3 cellular contexts compared by ENCODE assay signal in the genomic region with DNA sequence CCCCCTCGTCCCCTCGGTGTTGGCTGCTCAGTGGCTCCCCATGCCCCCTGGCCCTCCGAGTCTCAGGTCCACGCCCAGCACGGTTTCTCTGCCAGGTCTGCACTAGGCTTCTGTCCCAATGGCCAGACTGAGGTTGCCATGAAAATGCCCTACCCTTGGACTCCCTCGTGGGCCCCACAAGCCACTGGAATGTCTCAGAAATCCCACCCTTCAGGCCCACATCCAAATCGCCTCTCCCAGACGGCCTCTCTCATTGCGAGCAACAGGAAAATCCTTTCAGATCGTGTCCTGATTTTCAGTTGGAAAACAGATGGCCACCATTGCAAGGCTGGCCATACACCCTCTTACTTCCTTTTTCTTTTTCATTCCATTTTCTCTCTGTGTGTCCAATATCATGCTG.
TF ChIP-seq lines count a peak whose summit lies in the region.

No MANE protein-coding gene starts in this region.

TF ChIP-seq in SK-N-SH, 30 proteins besides CTCF, POLR2A, EP300 and RAD21:
- TF ChIP-seq, protein P1, sequence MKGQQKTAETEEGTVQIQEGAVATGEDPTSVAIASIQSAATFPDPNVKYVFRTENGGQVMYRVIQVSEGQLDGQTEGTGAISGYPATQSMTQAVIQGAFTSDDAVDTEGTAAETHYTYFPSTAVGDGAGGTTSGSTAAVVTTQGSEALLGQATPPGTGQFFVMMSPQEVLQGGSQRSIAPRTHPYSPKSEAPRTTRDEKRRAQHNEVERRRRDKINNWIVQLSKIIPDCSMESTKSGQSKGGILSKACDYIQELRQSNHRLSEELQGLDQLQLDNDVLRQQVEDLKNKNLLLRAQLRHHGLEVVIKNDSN (IDR thresholded peaks at IDR 0.05; ENCODE audit: borderline replicate concordance, low read depth), result no peak
- TF ChIP-seq FOXM1 (IDR thresholded peaks at IDR 0.05; ENCODE audit: low read depth) (no peak), GABPA (IDR thresholded peaks at IDR 0.05; ENCODE audit: low read depth) (no peak), MEF2A (IDR thresholded peaks at IDR 0.05; ENCODE audit: borderline replicate concordance, low read depth) (no peak), POLR2AphosphoS5 (IDR thresholded peaks at IDR 0.05; ENCODE audit: low read depth, low read length) (no peak), RXRA (IDR thresholded peaks at IDR 0.05; ENCODE audit: borderline replicate concordance, low read depth) (no peak), RFX5 (IDR thresholded peaks at IDR 0.05; ENCODE audit: low read length) (no peak)

TF ChIP-seq in SK-N-SH treated with all-trans-retinoic acid at 6 μM for 48 hours, 23 proteins besides CTCF, POLR2A, EP300 and RAD21 (continued from another document):
- TF ChIP-seq ZNF565 (CRISPR knock-in tag; conservative IDR thresholded peaks at IDR 0.05; ENCODE audit: low read depth), result no peak
- no peak for TF ChIP-seq ZFP30 (CRISPR knock-in tag; IDR thresholded peaks at IDR 0.05)
- no peak for TF ChIP-seq SNAI2 (CRISPR knock-in tag; IDR thresholded peaks at IDR 0.05)
- TF ChIP-seq CSDC2 (CRISPR knock-in tag; IDR thresholded peaks at IDR 0.05), result no peak
- no peak for TF ChIP-seq ISL1 (CRISPR knock-in tag; IDR thresholded peaks at IDR 0.05)
- TF ChIP-seq TCF4 (CRISPR knock-in tag; IDR thresholded peaks at IDR 0.05; ENCODE audit: borderline replicate concordance), result no peak
- TF ChIP-seq, protein P2, sequence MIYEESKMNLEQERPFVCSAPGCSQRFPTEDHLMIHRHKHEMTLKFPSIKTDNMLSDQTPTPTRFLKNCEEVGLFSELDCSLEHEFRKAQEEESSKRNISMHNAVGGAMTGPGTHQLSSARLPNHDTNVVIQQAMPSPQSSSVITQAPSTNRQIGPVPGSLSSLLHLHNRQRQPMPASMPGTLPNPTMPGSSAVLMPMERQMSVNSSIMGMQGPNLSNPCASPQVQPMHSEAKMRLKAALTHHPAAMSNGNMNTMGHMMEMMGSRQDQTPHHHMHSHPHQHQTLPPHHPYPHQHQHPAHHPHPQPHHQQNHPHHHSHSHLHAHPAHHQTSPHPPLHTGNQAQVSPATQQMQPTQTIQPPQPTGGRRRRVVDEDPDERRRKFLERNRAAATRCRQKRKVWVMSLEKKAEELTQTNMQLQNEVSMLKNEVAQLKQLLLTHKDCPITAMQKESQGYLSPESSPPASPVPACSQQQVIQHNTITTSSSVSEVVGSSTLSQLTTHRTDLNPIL (CRISPR knock-in tag; IDR thresholded peaks at IDR 0.05; ENCODE audit: low read depth), result no peak
- TF ChIP-seq, protein P3, sequence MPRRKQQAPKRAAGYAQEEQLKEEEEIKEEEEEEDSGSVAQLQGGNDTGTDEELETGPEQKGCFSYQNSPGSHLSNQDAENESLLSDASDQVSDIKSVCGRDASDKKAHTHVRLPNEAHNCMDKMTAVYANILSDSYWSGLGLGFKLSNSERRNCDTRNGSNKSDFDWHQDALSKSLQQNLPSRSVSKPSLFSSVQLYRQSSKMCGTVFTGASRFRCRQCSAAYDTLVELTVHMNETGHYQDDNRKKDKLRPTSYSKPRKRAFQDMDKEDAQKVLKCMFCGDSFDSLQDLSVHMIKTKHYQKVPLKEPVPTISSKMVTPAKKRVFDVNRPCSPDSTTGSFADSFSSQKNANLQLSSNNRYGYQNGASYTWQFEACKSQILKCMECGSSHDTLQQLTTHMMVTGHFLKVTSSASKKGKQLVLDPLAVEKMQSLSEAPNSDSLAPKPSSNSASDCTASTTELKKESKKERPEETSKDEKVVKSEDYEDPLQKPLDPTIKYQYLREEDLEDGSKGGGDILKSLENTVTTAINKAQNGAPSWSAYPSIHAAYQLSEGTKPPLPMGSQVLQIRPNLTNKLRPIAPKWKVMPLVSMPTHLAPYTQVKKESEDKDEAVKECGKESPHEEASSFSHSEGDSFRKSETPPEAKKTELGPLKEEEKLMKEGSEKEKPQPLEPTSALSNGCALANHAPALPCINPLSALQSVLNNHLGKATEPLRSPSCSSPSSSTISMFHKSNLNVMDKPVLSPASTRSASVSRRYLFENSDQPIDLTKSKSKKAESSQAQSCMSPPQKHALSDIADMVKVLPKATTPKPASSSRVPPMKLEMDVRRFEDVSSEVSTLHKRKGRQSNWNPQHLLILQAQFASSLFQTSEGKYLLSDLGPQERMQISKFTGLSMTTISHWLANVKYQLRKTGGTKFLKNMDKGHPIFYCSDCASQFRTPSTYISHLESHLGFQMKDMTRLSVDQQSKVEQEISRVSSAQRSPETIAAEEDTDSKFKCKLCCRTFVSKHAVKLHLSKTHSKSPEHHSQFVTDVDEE (CRISPR knock-in tag; IDR thresholded peaks at IDR 0.05), result no peak
- TF ChIP-seq ZNF8 (CRISPR knock-in tag; IDR thresholded peaks at IDR 0.05), result no peak
- no peak for TF ChIP-seq BACH2 (CRISPR knock-in tag; IDR thresholded peaks at IDR 0.05; ENCODE audit: borderline replicate concordance)
- no peak for TF ChIP-seq TOX (CRISPR knock-in tag; IDR thresholded peaks at IDR 0.05; ENCODE audit: borderline replicate concordance)
- TF ChIP-seq RARB (CRISPR knock-in tag; IDR thresholded peaks at IDR 0.05), result no peak

TF ChIP-seq in K562, 482 proteins besides CTCF, POLR2A, EP300 and RAD21:
- TF ChIP-seq, protein P4, sequence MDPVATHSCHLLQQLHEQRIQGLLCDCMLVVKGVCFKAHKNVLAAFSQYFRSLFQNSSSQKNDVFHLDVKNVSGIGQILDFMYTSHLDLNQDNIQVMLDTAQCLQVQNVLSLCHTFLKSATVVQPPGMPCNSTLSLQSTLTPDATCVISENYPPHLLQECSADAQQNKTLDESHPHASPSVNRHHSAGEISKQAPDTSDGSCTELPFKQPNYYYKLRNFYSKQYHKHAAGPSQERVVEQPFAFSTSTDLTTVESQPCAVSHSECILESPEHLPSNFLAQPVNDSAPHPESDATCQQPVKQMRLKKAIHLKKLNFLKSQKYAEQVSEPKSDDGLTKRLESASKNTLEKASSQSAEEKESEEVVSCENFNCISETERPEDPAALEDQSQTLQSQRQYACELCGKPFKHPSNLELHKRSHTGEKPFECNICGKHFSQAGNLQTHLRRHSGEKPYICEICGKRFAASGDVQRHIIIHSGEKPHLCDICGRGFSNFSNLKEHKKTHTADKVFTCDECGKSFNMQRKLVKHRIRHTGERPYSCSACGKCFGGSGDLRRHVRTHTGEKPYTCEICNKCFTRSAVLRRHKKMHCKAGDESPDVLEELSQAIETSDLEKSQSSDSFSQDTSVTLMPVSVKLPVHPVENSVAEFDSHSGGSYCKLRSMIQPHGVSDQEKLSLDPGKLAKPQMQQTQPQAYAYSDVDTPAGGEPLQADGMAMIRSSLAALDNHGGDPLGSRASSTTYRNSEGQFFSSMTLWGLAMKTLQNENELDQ (CRISPR knock-in tag; IDR thresholded peaks at IDR 0.05; ENCODE audit: borderline replicate concordance), result no peak
- TF ChIP-seq MTA1 (IDR thresholded peaks at IDR 0.05; ENCODE audit: borderline replicate concordance) (no peak), ETV6 (IDR thresholded peaks at IDR 0.05; ENCODE audit: borderline replicate concordance in 1 of 2, low read depth in 2 of 2, low read length in 1 of 2) (no peak), ETV6 (CRISPR knock-in tag; IDR thresholded peaks at IDR 0.05; ENCODE audit: borderline replicate concordance) (no peak), FUS (optimal IDR thresholded peaks at IDR 0.05; ENCODE audit: low read depth, low read length) (no peak), JUN (IDR thresholded peaks at IDR 0.05; ENCODE audit: borderline replicate concordance, low read depth, low read length) (no peak), JUN (CRISPR knock-in tag; IDR thresholded peaks at IDR 0.05; ENCODE audit: borderline replicate concordance) (no peak), CEBPG (CRISPR knock-in tag; IDR thresholded peaks at IDR 0.05) (no peak), CEBPG (tag; conservative IDR thresholded peaks at IDR 0.05 in 1 of 2, IDR thresholded peaks at IDR 0.05 in 1 of 2) (no peak), SIX5 (IDR thresholded peaks at IDR 0.05; ENCODE audit: borderline replicate concordance in 1 of 2, insufficient read depth in 1 of 2, low read depth in 1 of 2, low read length in 2 of 2) (no peak), ZNF584 (CRISPR knock-in tag; IDR thresholded peaks at IDR 0.05; ENCODE audit: low read depth) (no peak), ZFPM2 (CRISPR knock-in tag; IDR thresholded peaks at IDR 0.05) (no peak)
- TF ChIP-seq, protein P5, sequence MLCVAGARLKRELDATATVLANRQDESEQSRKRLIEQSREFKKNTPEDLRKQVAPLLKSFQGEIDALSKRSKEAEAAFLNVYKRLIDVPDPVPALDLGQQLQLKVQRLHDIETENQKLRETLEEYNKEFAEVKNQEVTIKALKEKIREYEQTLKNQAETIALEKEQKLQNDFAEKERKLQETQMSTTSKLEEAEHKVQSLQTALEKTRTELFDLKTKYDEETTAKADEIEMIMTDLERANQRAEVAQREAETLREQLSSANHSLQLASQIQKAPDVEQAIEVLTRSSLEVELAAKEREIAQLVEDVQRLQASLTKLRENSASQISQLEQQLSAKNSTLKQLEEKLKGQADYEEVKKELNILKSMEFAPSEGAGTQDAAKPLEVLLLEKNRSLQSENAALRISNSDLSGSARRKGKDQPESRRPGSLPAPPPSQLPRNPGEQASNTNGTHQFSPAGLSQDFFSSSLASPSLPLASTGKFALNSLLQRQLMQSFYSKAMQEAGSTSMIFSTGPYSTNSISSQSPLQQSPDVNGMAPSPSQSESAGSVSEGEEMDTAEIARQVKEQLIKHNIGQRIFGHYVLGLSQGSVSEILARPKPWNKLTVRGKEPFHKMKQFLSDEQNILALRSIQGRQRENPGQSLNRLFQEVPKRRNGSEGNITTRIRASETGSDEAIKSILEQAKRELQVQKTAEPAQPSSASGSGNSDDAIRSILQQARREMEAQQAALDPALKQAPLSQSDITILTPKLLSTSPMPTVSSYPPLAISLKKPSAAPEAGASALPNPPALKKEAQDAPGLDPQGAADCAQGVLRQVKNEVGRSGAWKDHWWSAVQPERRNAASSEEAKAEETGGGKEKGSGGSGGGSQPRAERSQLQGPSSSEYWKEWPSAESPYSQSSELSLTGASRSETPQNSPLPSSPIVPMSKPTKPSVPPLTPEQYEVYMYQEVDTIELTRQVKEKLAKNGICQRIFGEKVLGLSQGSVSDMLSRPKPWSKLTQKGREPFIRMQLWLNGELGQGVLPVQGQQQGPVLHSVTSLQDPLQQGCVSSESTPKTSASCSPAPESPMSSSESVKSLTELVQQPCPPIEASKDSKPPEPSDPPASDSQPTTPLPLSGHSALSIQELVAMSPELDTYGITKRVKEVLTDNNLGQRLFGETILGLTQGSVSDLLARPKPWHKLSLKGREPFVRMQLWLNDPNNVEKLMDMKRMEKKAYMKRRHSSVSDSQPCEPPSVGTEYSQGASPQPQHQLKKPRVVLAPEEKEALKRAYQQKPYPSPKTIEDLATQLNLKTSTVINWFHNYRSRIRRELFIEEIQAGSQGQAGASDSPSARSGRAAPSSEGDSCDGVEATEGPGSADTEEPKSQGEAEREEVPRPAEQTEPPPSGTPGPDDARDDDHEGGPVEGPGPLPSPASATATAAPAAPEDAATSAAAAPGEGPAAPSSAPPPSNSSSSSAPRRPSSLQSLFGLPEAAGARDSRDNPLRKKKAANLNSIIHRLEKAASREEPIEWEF (CRISPR knock-in tag; IDR thresholded peaks at IDR 0.05), result no peak
